In the genomic region with DNA sequence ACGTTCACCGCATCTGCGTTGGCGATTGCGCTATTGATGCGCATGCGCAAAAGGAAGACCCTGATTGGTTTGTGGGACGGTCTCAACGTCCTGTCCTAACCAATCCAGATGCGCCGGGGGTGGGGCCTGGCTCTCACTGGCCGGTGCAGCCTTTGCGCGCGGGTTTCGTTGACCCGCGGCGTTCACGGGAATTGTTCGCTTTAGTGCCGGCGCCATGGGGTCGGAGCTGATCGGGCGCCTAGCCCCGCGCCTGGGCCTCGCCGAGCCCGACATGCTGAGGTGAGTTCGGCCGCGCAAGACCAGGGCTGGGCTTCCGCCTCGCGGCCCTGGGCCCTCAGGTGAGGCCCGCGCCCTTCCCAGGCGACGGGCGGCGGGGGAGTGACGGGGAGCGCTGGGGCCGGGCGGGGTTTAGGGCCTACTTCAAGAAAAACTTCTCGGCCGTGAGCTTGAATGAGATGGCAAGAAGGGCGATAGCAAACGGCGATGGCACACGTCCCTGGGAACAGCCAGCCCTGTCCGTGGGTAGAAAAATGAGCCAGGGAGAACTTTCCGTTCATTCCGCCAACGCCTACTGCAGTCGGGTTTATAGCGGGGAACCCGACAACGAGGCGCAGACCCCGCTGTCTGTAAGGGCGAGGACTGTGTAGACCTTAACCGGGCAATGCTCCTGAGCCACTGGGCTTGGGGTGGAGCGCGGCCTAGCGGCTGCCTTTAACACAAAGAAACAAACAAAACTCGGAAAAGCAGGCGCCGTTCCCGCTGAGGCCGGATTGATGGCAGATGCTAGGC, we compare ENCODE assay signal across 8 cellular contexts. TPM values are rescaled to one million over a fixed set of nuclear protein-coding genes. Genes with fewer than 3 reads are reported as not detected.
DNase-seq lines count a peak whose midpoint lies in the region; ATAC-seq, FAIRE-seq and TF ChIP-seq lines count a peak whose summit lies in the region.

Gene ORC6, plus strand, starts transcription at position 168 of the 789 bp plus-strand sequence. Its CDS starts 47 bp downstream, at position 215.

- in situ Hi-C loops in GM18951 (cut with MboI; ENCODE audit: low sequenced_read_pairs, unreplicated experiment) = no loop called here

- H3K9ac ChIP-seq in kidney (ENCODE audit: low read length in 2 of 2) = peak within 1 kb of the TSS; percentile 56 to 79

- FAIRE-seq in kidney (lab: Jason Lieb, UNC) = peak; percentile 21

- TF ChIP-seq POLR2A in GM18951 (IDR thresholded peaks at IDR 0.05; ENCODE audit: extremely low read depth, insufficient read depth, insufficient read length) = peak; percentile 81

- H3K4me1 ChIP-seq in kidney (ENCODE audit: control insufficient read depth in 1 of 2, insufficient read depth in 1 of 2, low read depth in 1 of 2, low read length in 2 of 2) = peaks cover 9 to 14% of the 10 kb centered on the region in 2 donors

- peak; percentile 22 for TF ChIP-seq CTCF in kidney (IDR thresholded peaks at IDR 0.05; ENCODE audit: borderline replicate concordance, extremely low read depth, insufficient read depth)

- H3K36me3 ChIP-seq in kidney (ENCODE audit: control insufficient read depth in 1 of 2, insufficient read depth in 2 of 2, low read length in 2 of 2) = no peaks in the 10 kb centered on the region

- H3K4me3 ChIP-seq in kidney (ENCODE audit: low read length in 2 of 2) = peak within 1 kb of the TSS; percentile 79 to 92

- intact Hi-C loops in kidney (cut with DNase I) = no loop called here

- H3K27ac ChIP-seq in kidney (ENCODE audit: low read depth in 2 of 2, low read length in 2 of 2) = peak within 1 kb of the TSS; percentile 97 to 98

- DNase-seq in AG20443 (ENCODE audit: low spot score) (peak; percentile 98), NCI-H345 treated with DMSO at 0.1 percent for 48 hours (lab: John Stamatoyannopoulos, UW; ENCODE audit: unreplicated experiment) (peak; percentile 92), cerebellar cortex (ENCODE audit: low spot score) (peak; percentile 98), kidney (peak; percentile 99)
- DNase-seq in activated CD4-positive, CD25-positive, alpha-beta regulatory T cell treated with anti-CD3 and anti-CD28 coated beads, Interleukin-2, amount 50 U/mL, for 16 hours (ENCODE audit: low read depth, low spot score) = peak; percentile 96
- DNase-seq in stimulated activated CD4-positive, alpha-beta T cell treated with anti-CD3 and anti-CD28 coated beads, Interleukin-15, amount 100 ng/mL, for 1 hour (ENCODE audit: low read depth in 1 of 2, low spot score in 1 of 2) = peak; percentile 92 to 94

- ATAC-seq in HG03175 (IDR thresholded peaks at IDR 0.05; ENCODE audit: unreplicated experiment) = peak; percentile 75

- no peaks in the 10 kb centered on the region for H3K9me3 ChIP-seq in kidney (ENCODE audit: control insufficient read depth in 1 of 2, low read length in 2 of 2)

RNA-seq across cellular contexts. Expression of gene ORC6, which starts in this region (rescaled TPM):
- 0.94 TPM for total RNA-seq in kidney
- 1.5 TPM for polyA plus RNA-seq in kidney (ENCODE audit: insufficient read depth, low read depth, low replicate concordance)

Comparison
In these comparisons a context has a peak if more than half of its experiments do, and no peak if none do; other contexts are left out.
1. Peak in every context shown above with its lines: DNase-seq, ATAC-seq, H3K4me3 ChIP-seq and H3K27ac ChIP-seq.